ENCODE assay signal across 1 cellular context in the genomic region with DNA sequence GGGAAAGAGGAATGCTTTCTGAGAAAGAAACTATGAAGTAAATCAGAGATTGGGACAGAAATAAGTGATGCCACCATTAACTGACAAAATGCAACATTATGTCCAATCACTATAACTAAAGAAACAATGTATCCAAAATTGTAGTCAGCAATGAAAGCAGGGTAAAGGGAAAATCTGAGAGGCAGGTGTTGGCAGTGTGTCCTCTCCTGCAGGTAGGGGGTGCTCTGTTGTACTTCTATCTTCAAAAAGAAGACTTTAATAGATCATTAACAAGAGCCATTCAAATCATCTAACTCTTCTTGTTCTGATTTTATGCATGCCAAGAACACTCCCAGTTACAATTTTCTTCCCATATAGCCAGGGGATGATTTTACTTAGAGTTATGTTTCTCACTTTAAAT.
TF ChIP-seq lines count a peak whose summit lies in the region.

No MANE protein-coding gene starts in this region.

TF ChIP-seq in GM23338, 12 proteins besides CTCF, POLR2A, EP300 and RAD21 (continued from another document):
- TF ChIP-seq, protein P1, sequence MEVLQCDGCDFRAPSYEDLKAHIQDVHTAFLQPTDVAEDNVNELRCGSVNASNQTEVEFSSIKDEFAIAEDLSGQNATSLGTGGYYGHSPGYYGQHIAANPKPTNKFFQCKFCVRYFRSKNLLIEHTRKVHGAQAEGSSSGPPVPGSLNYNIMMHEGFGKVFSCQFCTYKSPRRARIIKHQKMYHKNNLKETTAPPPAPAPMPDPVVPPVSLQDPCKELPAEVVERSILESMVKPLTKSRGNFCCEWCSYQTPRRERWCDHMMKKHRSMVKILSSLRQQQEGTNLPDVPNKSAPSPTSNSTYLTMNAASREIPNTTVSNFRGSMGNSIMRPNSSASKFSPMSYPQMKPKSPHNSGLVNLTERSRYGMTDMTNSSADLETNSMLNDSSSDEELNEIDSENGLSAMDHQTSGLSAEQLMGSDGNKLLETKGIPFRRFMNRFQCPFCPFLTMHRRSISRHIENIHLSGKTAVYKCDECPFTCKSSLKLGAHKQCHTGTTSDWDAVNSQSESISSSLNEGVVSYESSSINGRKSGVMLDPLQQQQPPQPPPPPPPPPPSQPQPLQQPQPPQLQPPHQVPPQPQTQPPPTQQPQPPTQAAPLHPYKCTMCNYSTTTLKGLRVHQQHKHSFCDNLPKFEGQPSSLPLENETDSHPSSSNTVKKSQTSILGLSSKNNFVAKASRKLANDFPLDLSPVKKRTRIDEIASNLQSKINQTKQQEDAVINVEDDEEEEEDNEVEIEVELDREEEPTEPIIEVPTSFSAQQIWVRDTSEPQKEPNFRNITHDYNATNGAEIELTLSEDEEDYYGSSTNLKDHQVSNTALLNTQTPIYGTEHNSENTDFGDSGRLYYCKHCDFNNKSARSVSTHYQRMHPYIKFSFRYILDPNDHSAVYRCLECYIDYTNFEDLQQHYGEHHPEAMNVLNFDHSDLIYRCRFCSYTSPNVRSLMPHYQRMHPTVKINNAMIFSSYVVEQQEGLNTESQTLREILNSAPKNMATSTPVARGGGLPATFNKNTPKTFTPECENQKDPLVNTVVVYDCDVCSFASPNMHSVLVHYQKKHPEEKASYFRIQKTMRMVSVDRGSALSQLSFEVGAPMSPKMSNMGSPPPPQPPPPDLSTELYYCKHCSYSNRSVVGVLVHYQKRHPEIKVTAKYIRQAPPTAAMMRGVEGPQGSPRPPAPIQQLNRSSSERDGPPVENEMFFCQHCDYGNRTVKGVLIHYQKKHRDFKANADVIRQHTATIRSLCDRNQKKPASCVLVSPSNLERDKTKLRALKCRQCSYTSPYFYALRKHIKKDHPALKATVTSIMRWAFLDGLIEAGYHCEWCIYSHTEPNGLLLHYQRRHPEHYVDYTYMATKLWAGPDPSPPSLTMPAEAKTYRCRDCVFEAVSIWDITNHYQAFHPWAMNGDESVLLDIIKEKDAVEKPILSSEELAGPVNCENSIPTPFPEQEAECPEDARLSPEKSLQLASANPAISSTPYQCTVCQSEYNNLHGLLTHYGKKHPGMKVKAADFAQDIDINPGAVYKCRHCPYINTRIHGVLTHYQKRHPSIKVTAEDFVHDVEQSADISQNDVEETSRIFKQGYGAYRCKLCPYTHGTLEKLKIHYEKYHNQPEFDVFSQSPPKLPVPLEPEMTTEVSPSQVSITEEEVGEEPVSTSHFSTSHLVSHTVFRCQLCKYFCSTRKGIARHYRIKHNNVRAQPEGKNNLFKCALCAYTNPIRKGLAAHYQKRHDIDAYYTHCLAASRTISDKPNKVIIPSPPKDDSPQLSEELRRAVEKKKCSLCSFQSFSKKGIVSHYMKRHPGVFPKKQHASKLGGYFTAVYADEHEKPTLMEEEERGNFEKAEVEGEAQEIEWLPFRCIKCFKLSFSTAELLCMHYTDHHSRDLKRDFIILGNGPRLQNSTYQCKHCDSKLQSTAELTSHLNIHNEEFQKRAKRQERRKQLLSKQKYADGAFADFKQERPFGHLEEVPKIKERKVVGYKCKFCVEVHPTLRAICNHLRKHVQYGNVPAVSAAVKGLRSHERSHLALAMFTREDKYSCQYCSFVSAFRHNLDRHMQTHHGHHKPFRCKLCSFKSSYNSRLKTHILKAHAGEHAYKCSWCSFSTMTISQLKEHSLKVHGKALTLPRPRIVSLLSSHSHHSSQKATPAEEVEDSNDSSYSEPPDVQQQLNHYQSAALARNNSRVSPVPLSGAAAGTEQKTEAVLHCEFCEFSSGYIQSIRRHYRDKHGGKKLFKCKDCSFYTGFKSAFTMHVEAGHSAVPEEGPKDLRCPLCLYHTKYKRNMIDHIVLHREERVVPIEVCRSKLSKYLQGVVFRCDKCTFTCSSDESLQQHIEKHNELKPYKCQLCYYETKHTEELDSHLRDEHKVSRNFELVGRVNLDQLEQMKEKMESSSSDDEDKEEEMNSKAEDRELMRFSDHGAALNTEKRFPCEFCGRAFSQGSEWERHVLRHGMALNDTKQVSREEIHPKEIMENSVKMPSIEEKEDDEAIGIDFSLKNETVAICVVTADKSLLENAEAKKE (CRISPR knock-in tag; IDR thresholded peaks at IDR 0.05) = no peak
- TF ChIP-seq, protein P2, sequence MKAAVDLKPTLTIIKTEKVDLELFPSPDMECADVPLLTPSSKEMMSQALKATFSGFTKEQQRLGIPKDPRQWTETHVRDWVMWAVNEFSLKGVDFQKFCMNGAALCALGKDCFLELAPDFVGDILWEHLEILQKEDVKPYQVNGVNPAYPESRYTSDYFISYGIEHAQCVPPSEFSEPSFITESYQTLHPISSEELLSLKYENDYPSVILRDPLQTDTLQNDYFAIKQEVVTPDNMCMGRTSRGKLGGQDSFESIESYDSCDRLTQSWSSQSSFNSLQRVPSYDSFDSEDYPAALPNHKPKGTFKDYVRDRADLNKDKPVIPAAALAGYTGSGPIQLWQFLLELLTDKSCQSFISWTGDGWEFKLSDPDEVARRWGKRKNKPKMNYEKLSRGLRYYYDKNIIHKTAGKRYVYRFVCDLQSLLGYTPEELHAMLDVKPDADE (IDR thresholded peaks at IDR 0.05) = no peak
- TF ChIP-seq POLR2AphosphoS5 (IDR thresholded peaks at IDR 0.05; ENCODE audit: low read depth) (no peak), ZNF331 (CRISPR knock-in tag; IDR thresholded peaks at IDR 0.05; ENCODE audit: low read depth) (no peak)
TF ChIP-seq in GM23338: peak in this region for 0.
